ENCODE assay signal across 23 cellular contexts in the genomic region with DNA sequence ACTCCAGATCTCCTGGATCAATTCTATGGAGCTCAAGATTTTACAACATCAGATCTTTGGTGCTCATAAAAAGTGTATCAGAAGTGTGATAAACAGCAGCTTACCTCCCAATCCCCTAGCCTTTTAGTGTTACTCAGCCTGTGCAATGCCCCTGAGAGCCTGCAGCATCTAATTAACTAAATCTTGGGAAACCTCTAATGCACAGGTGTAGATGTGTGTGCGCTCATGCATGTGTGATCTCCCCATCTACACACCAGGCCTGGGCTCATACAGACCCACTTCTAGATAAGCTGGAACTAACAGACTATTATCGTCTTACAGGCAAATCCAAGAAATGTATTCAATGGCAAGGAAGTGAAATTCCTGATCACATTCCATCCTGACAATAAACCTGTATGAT. TPM values are rescaled to one million over a fixed set of nuclear protein-coding genes. Genes with fewer than 3 reads are reported as not detected.
DNase-seq lines count a peak whose midpoint lies in the region; ATAC-seq, FAIRE-seq and TF ChIP-seq lines count a peak whose summit lies in the region.
"Had no signal": no experiment of that assay in that cellular context is flagged by ENCODE, and none has a peak within 500 bp of the region (broad histone marks: within the 10 kb centered on the region; RNA-seq: fewer than 3 reads in every experiment).

No MANE protein-coding gene starts in this region.

- BruUV-seq in GM12878 (replicated peaks; lab: Mats Ljungman, UMichigan): no TSS peak

- SMC1A ChIA-PET in GM12878 (lab: Charles Lee; ENCODE audit: uncharacterized antibody, unreplicated experiment): no interaction called here

- WGBS in GM12878 (ENCODE audit: insufficient coverage, insufficient replicate concordance, low lambda C conversion rate, missing lambda C conversion rate): 97% methylated on average over 2 of the region's 2 CpGs

- no peak for TF ChIP-seq EP300 in GM12878 (IDR thresholded peaks at IDR 0.05; ENCODE audit: borderline replicate concordance in 1 of 2, control insufficient read depth in 1 of 2, low read depth in 2 of 2, low read length in 2 of 2)

- H2AFZ ChIP-seq in GM12878 (ENCODE audit: control insufficient read depth, low read depth, low read length): no peak overlapping the region

- no peaks in the 10 kb centered on the region for H3K27me3 Mint-ChIP-seq in naive B cell

- no peak for TF ChIP-seq CTCF in GM12878 (IDR thresholded peaks at IDR 0.05 in 2 of 3, conservative IDR thresholded peaks at IDR 0.05 in 1 of 3; ENCODE audit: control insufficient read depth in 2 of 3, extremely low read depth in 1 of 3, insufficient read depth in 1 of 3, low read depth in 3 of 3, low read length in 3 of 3)

- H3K9me3 Mint-ChIP-seq in naive B cell: no peaks in the 10 kb centered on the region
- H3K9me3 Mint-ChIP-seq: CD8-positive, alpha-beta T cell; T-helper 2 cell treated with Interferon-gamma antibody and Interleukin-4, amounts not matched to agents 5 μg/mL and 100 μg/mL, for 36 hours had no signal

- no peak for TF ChIP-seq RAD21 in GM12878 (IDR thresholded peaks at IDR 0.05; ENCODE audit: insufficient read depth, low read depth, low read length)

- DNase-seq in D341Med (ENCODE audit: low spot score) (peak; percentile 27), NCI-H2171 (lab: John Stamatoyannopoulos, UW) (peak; percentile 3), GM12878 (ENCODE audit: low read depth, low spot score) (no peak), naive B cell (no peak), G401 (ENCODE audit: low spot score) (no peak), ureter (ENCODE audit: low spot score) (no peak)
- DNase-seq: C1 segment of cervical spinal cord; CD8-positive, alpha-beta T cell; DMS153; GOT3; NCI-H1092; NCI-H1436; NCI-H187 treated with DMSO at 0.1 percent for 48 hours; NCI-H446; NK-92 treated with Interleukin-12 subunit alpha and Interleukin-12 subunit beta, amount 100 ng/mL, for 24 hours; SIG-M5 had no signal

- peaks cover 20 to 50% (median 30%) of the 10 kb centered on the region in 3 donors for H3K4me1 Mint-ChIP-seq in naive B cell

- in situ Hi-C loops in GM12878 (cut with MboI) (no loop called here), G401 (cut with HindIII; ENCODE audit: low sequenced_read_pairs) (no loop called here)

- peak overlapping the region in 4 of 6 donors; percentile 16 to 61 (median 38) for H3K27ac Mint-ChIP-seq in naive B cell
- H3K27ac Mint-ChIP-seq: T-helper 2 cell treated with Interferon-gamma antibody and Interleukin-4, amounts not matched to agents 5 μg/mL and 100 μg/mL, for 36 hours had no signal

- H4K20me1 ChIP-seq in GM12878 (ENCODE audit: control insufficient read depth, insufficient read depth): 0 out of 2 replicates have a peak, but pooled peaks cover 2% of the 10 kb centered on the region

- peaks cover 0 to 3% of the 10 kb centered on the region in 2 experiments; a peak in 2 of 4 replicates for H3K36me3 ChIP-seq in GM12878 (ENCODE audit: control insufficient read depth in 2 of 2, insufficient read depth in 2 of 2, low read length in 1 of 2)

- peak; percentile 13; the same call in 1 of the 3 replicates for ATAC-seq in GM12878
- ATAC-seq in naive B cell (ENCODE audit: low read depth in 2 of 2): no peak
- ATAC-seq in GM21515 (IDR thresholded peaks at IDR 0.05; ENCODE audit: unreplicated experiment): no peak
- ATAC-seq: CD8-positive, alpha-beta T cell; HCT116; Panc1; SK-N-SH treated with all-trans-retinoic acid at 6 μM for 48 hours had no signal

- peaks cover 0 to 5% of the 10 kb centered on the region in 2 donors for H3K36me3 Mint-ChIP-seq in naive B cell

- no peak for TF ChIP-seq POLR2A in GM12878 (IDR thresholded peaks at IDR 0.05; ENCODE audit: low read depth, low read length)

- H3K9ac ChIP-seq in GM12878 (ENCODE audit: control insufficient read depth, insufficient read depth, low read length): no peak overlapping the region

- H3K4me3 Mint-ChIP-seq in naive B cell: no peak overlapping the region
- H3K4me3 Mint-ChIP-seq: CD8-positive, alpha-beta T cell; T-helper 2 cell treated with Interferon-gamma antibody and Interleukin-4, amounts not matched to agents 5 μg/mL and 100 μg/mL, for 36 hours had no signal

- peaks cover 35% of the 10 kb centered on the region for H3K79me2 ChIP-seq in GM12878 (ENCODE audit: control insufficient read depth, insufficient read depth, low read length)

- RAD21 ChIA-PET in GM12878 (lab: Charles Lee; ENCODE audit: unreplicated experiment): no interaction called here

- POLR2A ChIA-PET in GM12878 (lab: Charles Lee): no interaction called here

- no peak overlapping the region for H3K27ac ChIP-seq in GM12878 (ENCODE audit: control insufficient read depth, insufficient read depth)

- intact Hi-C loops in GM12878 (cut with micrococcal nuclease; ENCODE audit: unreplicated experiment): no loop called here

- no peak overlapping the region for H3K4me3 ChIP-seq in GM12878

- no peaks in the 10 kb centered on the region for H3K9me3 ChIP-seq in GM12878 (replicated peaks; ENCODE audit: control insufficient read depth, insufficient read depth, low read length)

- H3K4me2 ChIP-seq in GM12878 (ENCODE audit: control insufficient read depth, insufficient read depth): no peak overlapping the region

- CTCF ChIA-PET in GM12878 (lab: Yijun Ruan, JAX): interaction anchor here (1.1 kb wide), 1 partner anchor 12 kb away, joined by 3 read pairs; no protein-coding TSS in a partner anchor

- no peaks in the 10 kb centered on the region for H3K27me3 ChIP-seq in GM12878 (replicated peaks in 1 of 2; ENCODE audit: control insufficient read depth in 2 of 2, insufficient read depth in 2 of 2, low read length in 1 of 2)

- FAIRE-seq in GM12878 (lab: Jason Lieb, UNC): no peak
- FAIRE-seq: G401.6, GM18507 had no signal

- H3K4me1 ChIP-seq in GM12878 (ENCODE audit: control insufficient read depth, insufficient read depth, low read length): no peaks in the 10 kb centered on the region

TF ChIP-seq in GM12878, 131 proteins besides CTCF, POLR2A, EP300 and RAD21 (continues in another document):
- TF ChIP-seq PAX8 (IDR thresholded peaks at IDR 0.05) (no peak), POLR2AphosphoS2 (IDR thresholded peaks at IDR 0.05; ENCODE audit: low read depth, low read length) (no peak), TARDBP (IDR thresholded peaks at IDR 0.05; ENCODE audit: borderline replicate concordance) (no peak), CEBPB (IDR thresholded peaks at IDR 0.05; ENCODE audit: borderline replicate concordance in 1 of 2, low read depth in 2 of 2, low read length in 2 of 2) (no peak), ZBTB11 (CRISPR knock-in tag; IDR thresholded peaks at IDR 0.05) (no peak), ZNF384 (IDR thresholded peaks at IDR 0.05; ENCODE audit: borderline replicate concordance, low read depth, low read length) (no peak), TCF12 (IDR thresholded peaks at IDR 0.05; ENCODE audit: low read depth, low read length) (no peak), CBX5 (IDR thresholded peaks at IDR 0.05; ENCODE audit: low read depth) (no peak)

RNA-seq across cellular contexts. Expression of gene SUCLG1, which starts 7.5 kb away (rescaled TPM):
- 45.6 and 72.7 TPM in 2 replicates for total RNA-seq in GM12878 (2013; cell fraction: nucleolus; rRNA removed)
- total RNA-seq in GM12878 (2014; rRNA removed) (77.2 and 79.8 TPM in 2 replicates), GM12878 (2014; rRNA removed; fragmentation: Illumina TruSeq; extraction: Trizol) (79.2 and 83.5 TPM in 2 replicates), GM12878 (2021) (80.0 and 82.6 TPM in 2 replicates), ureter (90.7 TPM)
- 63.7 TPM for polyA plus RNA-seq in GM12878 (2011; ENCODE audit: low read depth)
- polyA plus RNA-seq in GM12878 (2011; rRNA removed) (103 and 124 TPM in 2 replicates), GM12878 (2014; fragmentation: Illumina TruSeq; extraction: Trizol) (84.2 and 86.4 TPM in 2 replicates), GM12878 (2014; fragmentation: Nextera tagmentation; extraction: Ambion mirVana) (100 to 1,000 TPM; 190 to 197 TPM), GM12878 (2014; rRNA removed) (71.6 and 75.4 TPM in 2 replicates), GM12878 (2016; fragmentation: Nextera tagmentation; extraction: Ambion mirVana) (100 to 1,000 TPM; 124 to 135 TPM), naive B cell (ENCODE audit: low read depth in 6 of 6) (10 to 100 TPM; 57.9 to 85.9 (median 64.0) TPM)
- 59.9 and 95.5 TPM in 2 replicates for polyA plus RNA-seq in GM12878 (2011; cell fraction: cytosol; rRNA removed)
- polyA plus RNA-seq in GM12878 (2011; cell fraction: nucleus; rRNA removed): 59.1 and 65.8 TPM in 2 replicates
- polyA plus RNA-seq in GM12878 (2012): 47.7 and 65.5 TPM in 2 replicates
- 29.6 and 31.4 TPM in 2 replicates for polyA minus RNA-seq in GM12878 (2011; rRNA and poly(A)+ RNA removed)
- polyA minus RNA-seq in GM12878 (2011; cell fraction: cytosol; rRNA and poly(A)+ RNA removed): 19.5 and 20.8 TPM in 2 replicates
- polyA minus RNA-seq in GM12878 (2011; cell fraction: nucleus; rRNA and poly(A)+ RNA removed): 24.1 and 24.5 TPM in 2 replicates
- total RNA-seq in G401 (2014; rRNA removed; shearing (Covaris generic)): 33.3 and 49.6 TPM in 2 replicates

Comparison
In these comparisons a context has a peak if more than half of its experiments do, and no peak if none do; other contexts are left out.
1. DNase-seq: peak in D341Med (single experiment) and NCI-H2171 (single experiment); none in GM12878 (single experiment), naive B cell (single experiment), G401 (single experiment) and ureter (single experiment).